27 cellular contexts compared by ENCODE assay signal in the genomic region with DNA sequence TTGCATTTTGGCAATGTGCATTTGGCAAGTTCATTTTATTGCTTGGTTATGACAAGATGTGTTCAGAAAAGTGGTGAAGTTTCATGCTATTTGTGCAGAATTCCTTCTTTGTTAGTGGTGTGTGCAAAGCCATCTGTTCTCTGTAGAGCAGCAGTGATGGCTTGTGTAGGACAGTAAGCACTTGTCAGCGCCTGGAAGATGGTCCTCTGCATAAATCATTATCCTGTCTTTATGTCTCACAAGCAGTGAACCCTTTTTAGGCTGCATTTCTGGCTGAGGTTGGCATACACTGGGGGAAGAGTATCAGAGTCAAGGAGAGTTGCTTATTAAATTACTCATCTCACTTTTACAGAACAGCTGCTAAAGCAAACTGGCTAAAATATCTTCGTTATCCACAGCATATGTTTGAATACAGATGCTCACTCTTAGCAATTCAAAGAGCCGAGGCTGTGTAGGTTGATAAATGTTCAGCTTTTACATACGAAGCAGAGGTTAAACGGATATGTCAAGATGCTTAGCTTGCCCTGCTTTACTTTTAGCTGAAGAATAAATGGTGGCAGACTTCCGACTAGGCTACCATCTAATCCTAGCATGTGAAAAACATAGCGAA. TPM values are rescaled to one million over a fixed set of nuclear protein-coding genes. Genes with fewer than 3 reads are reported as not detected.
DNase-seq lines count a peak whose midpoint lies in the region; TF ChIP-seq lines count a peak whose summit lies in the region.
"Had no signal": no experiment of that assay in that cellular context is flagged by ENCODE, and none has a peak within 500 bp of the region (broad histone marks: within the 10 kb centered on the region; RNA-seq: fewer than 3 reads in every experiment).

No MANE protein-coding gene starts in this region.

- H2AFZ ChIP-seq in neuronal stem cell (ENCODE audit: low read length), result peak overlapping the region; percentile 33

- no peak overlapping the region for H2BK120ac ChIP-seq in neuronal stem cell (ENCODE audit: low read depth, low read length)

- H3K27me3 ChIP-seq in BE2C (no peaks in the 10 kb centered on the region), neuronal stem cell (ENCODE audit: control insufficient read depth in 3 of 3, insufficient read depth in 3 of 3, low read depth in 1 of 3, low read length in 3 of 3) (no peaks in the 10 kb centered on the region), MG63 (no peaks in the 10 kb centered on the region; the same call in 1 of the 2 replicates)
- H3K27me3 ChIP-seq: brain microvascular endothelial cell, heart right ventricle, neutrophil had no signal

- H3K4me3 ChIP-seq in BE2C (ENCODE audit: low read depth, low read length) (peak overlapping the region; percentile 27), neuronal stem cell (ENCODE audit: low read length in 2 of 2) (no peak overlapping the region), MG63 (no peak overlapping the region)
- H3K4me3 ChIP-seq: heart right ventricle had no signal

- H4K91ac ChIP-seq in neuronal stem cell (ENCODE audit: low read depth, low read length, poor library complexity), result no peak overlapping the region

- H3K4me2 ChIP-seq in neuronal stem cell (ENCODE audit: insufficient read depth, low read length, poor library complexity, severe bottlenecking), result no peak overlapping the region

- no peaks in the 10 kb centered on the region for H3K4me1 Mint-ChIP-seq in HFFc6 (ENCODE audit: low read depth)
- H3K4me1 Mint-ChIP-seq: activated CD4-positive, alpha-beta T cell treated with anti-CD3 and anti-CD28 coated beads for 36 hours; activated naive CD8-positive, alpha-beta T cell treated with anti-CD3 and anti-CD28 coated beads, Interleukin-2, amount 50 U/mL, for 24 hours; IgD-negative memory B cell had no signal

- H3K36me3 ChIP-seq in BE2C (no peaks in the 10 kb centered on the region), neuronal stem cell (replicated peaks in 1 of 2; ENCODE audit: control insufficient read depth in 2 of 2, insufficient read depth in 2 of 2, low read length in 2 of 2) (no peaks in the 10 kb centered on the region), MG63 (no peaks in the 10 kb centered on the region)
- H3K36me3 ChIP-seq: brain microvascular endothelial cell, heart right ventricle, neutrophil had no signal

- H2BK12ac ChIP-seq in neuronal stem cell (ENCODE audit: low read length), result no peak overlapping the region

- peak; percentile 32 for DNase-seq in BE2C
- DNase-seq in NCI-H69 (lab: John Stamatoyannopoulos, UW), result peak; percentile 35
- DNase-seq in fibroblast of gingiva (ENCODE audit: low read depth), result peak; percentile 7
- DNase-seq in neuronal stem cell (ENCODE audit: low spot score), result no peak
- DNase-seq in HFFc6, result no peak
- DNase-seq in NCI-H1105 treated with DMSO at 0.1 percent for 48 hours (lab: John Stamatoyannopoulos, UW), result no peak
- no peak for DNase-seq in MG63
- no peak for DNase-seq in NCI-H2171 treated with DMSO at 0.1 percent for 48 hours (lab: John Stamatoyannopoulos, UW)
- DNase-seq: activated CD4-positive, alpha-beta T cell treated with anti-CD3 and anti-CD28 coated beads for 36 hours; activated CD8-positive, alpha-beta memory T cell treated with anti-CD3 and anti-CD28 coated beads for 24 hours; activated gamma-delta T cell treated with Interleukin-2 at 50 U/mL for 16 hours; activated naive CD8-positive, alpha-beta T cell treated with anti-CD3 and anti-CD28 coated beads, Interleukin-2, amount 50 U/mL, for 24 hours; activated T-cell treated with anti-CD3 and anti-CD28 coated beads, Interleukin-2, amount 50 U/mL, for 24 hours; AML-193; brain microvascular endothelial cell; DMS53; effector CD8-positive, alpha-beta T cell; heart right ventricle; left cardiac atrium; mammary epithelial cell; NCI-H1105; NCI-H1930; PC-3; trophoblast cell had no signal

- H3K4me1 ChIP-seq in BE2C, result peaks cover 25% of the 10 kb centered on the region
- H3K4me1 ChIP-seq in neuronal stem cell (ENCODE audit: control insufficient read depth in 2 of 2, insufficient read depth in 1 of 2, low read depth in 1 of 2, low read length in 2 of 2), result no peaks in the 10 kb centered on the region
- H3K4me1 ChIP-seq: heart right ventricle had no signal

- H3K79me1 ChIP-seq in neuronal stem cell (ENCODE audit: low read depth, low read length), result no peaks in the 10 kb centered on the region

- H3K14ac ChIP-seq in neuronal stem cell (ENCODE audit: low read length), result no peak overlapping the region

- H3K27ac ChIP-seq in neuronal stem cell (replicated peaks; ENCODE audit: low read length), result no peak overlapping the region
- H3K27ac ChIP-seq: brain microvascular endothelial cell, epithelial cell of prostate, heart right ventricle, neutrophil had no signal

- no peaks in the 10 kb centered on the region for H3K36me3 Mint-ChIP-seq in HFFc6 (ENCODE audit: low read depth)
- H3K36me3 Mint-ChIP-seq: IgD-negative memory B cell had no signal

- no peaks in the 10 kb centered on the region for H3K9me3 ChIP-seq in BE2C
- H3K9me3 ChIP-seq in neuronal stem cell (replicated peaks in 1 of 2; ENCODE audit: control insufficient read depth in 2 of 2, insufficient read depth in 1 of 2, low read depth in 1 of 2, low read length in 2 of 2), result no peaks in the 10 kb centered on the region
- no peaks in the 10 kb centered on the region for H3K9me3 ChIP-seq in MG63
- H3K9me3 ChIP-seq: neutrophil had no signal

- no CpG with 5 or more reads among the region's 7 CpGs for WGBS in neuronal stem cell (ENCODE audit: extremely low coverage in 2 of 2, insufficient read length in 2 of 2, insufficient replicate concordance in 1 of 2), 2 donors

- no peak overlapping the region for H3K4ac ChIP-seq in neuronal stem cell (ENCODE audit: low read length)

- no peak overlapping the region for H2BK15ac ChIP-seq in neuronal stem cell (ENCODE audit: low read length)

- no peak overlapping the region for H4K8ac ChIP-seq in neuronal stem cell (ENCODE audit: low read depth, low read length)

- H2AK5ac ChIP-seq in neuronal stem cell (ENCODE audit: low read depth, low read length), result no peak overlapping the region

- TF ChIP-seq CTCF in BE2C (IDR thresholded peaks at IDR 0.05; ENCODE audit: low read depth, low read length), result no peak
- TF ChIP-seq CTCF in HFFc6 (IDR thresholded peaks at IDR 0.05), result no peak

- H3K4me3 Mint-ChIP-seq in HFFc6, result no peak overlapping the region
- H3K4me3 Mint-ChIP-seq: activated CD4-positive, alpha-beta T cell treated with anti-CD3 and anti-CD28 coated beads for 36 hours; activated naive CD8-positive, alpha-beta T cell treated with anti-CD3 and anti-CD28 coated beads, Interleukin-2, amount 50 U/mL, for 24 hours; activated T-cell treated with anti-CD3 and anti-CD28 coated beads, Interleukin-2, amount 50 U/mL, for 24 hours; IgD-negative memory B cell had no signal

- no peak overlapping the region for H3K23ac ChIP-seq in neuronal stem cell (ENCODE audit: low read depth, low read length, poor library complexity)

- peaks cover 12% of the 10 kb centered on the region for H3K9me3 Mint-ChIP-seq in HFFc6
- H3K9me3 Mint-ChIP-seq: activated T-cell treated with anti-CD3 and anti-CD28 coated beads, Interleukin-2, amount 50 U/mL, for 24 hours had no signal

- no peaks in the 10 kb centered on the region for H3K27me3 Mint-ChIP-seq in HFFc6 (ENCODE audit: insufficient read depth)
- H3K27me3 Mint-ChIP-seq: activated CD4-positive, alpha-beta T cell treated with anti-CD3 and anti-CD28 coated beads for 36 hours; activated naive CD8-positive, alpha-beta T cell treated with anti-CD3 and anti-CD28 coated beads, Interleukin-2, amount 50 U/mL, for 24 hours; activated T-cell treated with anti-CD3 and anti-CD28 coated beads, Interleukin-2, amount 50 U/mL, for 24 hours; IgD-negative memory B cell had no signal

- no peak overlapping the region for H3K9ac ChIP-seq in neuronal stem cell (ENCODE audit: low read depth, low read length, poor library complexity)

- H2BK5ac ChIP-seq in neuronal stem cell (ENCODE audit: low read length), result no peak overlapping the region

- H3K27ac Mint-ChIP-seq in HFFc6, result no peak overlapping the region
- H3K27ac Mint-ChIP-seq: activated CD4-positive, alpha-beta T cell treated with anti-CD3 and anti-CD28 coated beads for 36 hours; activated naive CD8-positive, alpha-beta T cell treated with anti-CD3 and anti-CD28 coated beads, Interleukin-2, amount 50 U/mL, for 24 hours; activated T-cell treated with anti-CD3 and anti-CD28 coated beads, Interleukin-2, amount 50 U/mL, for 24 hours; IgD-negative memory B cell had no signal

- H3K18ac ChIP-seq in neuronal stem cell (ENCODE audit: low read length), result no peak overlapping the region

RNA-seq across cellular contexts. Expression of a gene that starts 54.6 kb away (rescaled TPM):
- 12.2 TPM for polyA plus RNA-seq in BE2C (2012; ENCODE audit: insufficient read depth, insufficient read length, low read depth)
- polyA plus RNA-seq in neuronal stem cell (2013, experiment 1 of 2), result 0.67 TPM
- 0.51 TPM for polyA plus RNA-seq in neuronal stem cell (2013, experiment 2 of 2)
- 10 to 100 TPM in 1 of 6 experiments, 1 to 10 TPM in 5; 2.2 to 10.2 (median 8.8) TPM for total RNA-seq in HFFc6 (2021; fragmentation: NEBNext Ultra II Directional; extraction: Animal tissue kit (Norgen Biotek cat#: 25700))
- 2.5 and 2.8 TPM in 2 replicates for total RNA-seq in MG63 (2014; rRNA removed; shearing (Covaris generic); ENCODE audit: low replicate concordance)
- total RNA-seq: activated CD4-positive, alpha-beta T cell treated with anti-CD3 and anti-CD28 coated beads for 36 hours had no signal
- polyA plus RNA-seq: IgD-negative memory B cell, mammary epithelial cell had no signal

Comparison
In these comparisons a context has a peak if more than half of its experiments do, and no peak if none do; other contexts are left out.
1. DNase-seq: peak in BE2C (single experiment), NCI-H69 (single experiment) and fibroblast of gingiva (single experiment); none in neuronal stem cell (single experiment), HFFc6 (single experiment), NCI-H1105 treated with DMSO at 0.1 percent for 48 hours (single experiment), MG63 (single experiment) and NCI-H2171 treated with DMSO at 0.1 percent for 48 hours (single experiment).